8 cellular contexts compared by ENCODE assay signal in genomic region chr6:32432050-32432450, GRCh38. TPM values are rescaled to one million over a fixed set of nuclear protein-coding genes. Genes with fewer than 3 reads are reported as not detected.
A peak's percentile ranks its signal among the peaks of the same experiment; 100 is the strongest.
DNase-seq lines count a peak whose midpoint lies in the region; ATAC-seq and TF ChIP-seq lines count a peak whose summit lies in the region.

No MANE protein-coding gene starts in this region.

- no peaks in the 10 kb centered on the region for H3K27me3 Mint-ChIP-seq in endothelial cell (ENCODE audit: unreplicated experiment)

- H3K27ac Mint-ChIP-seq in endothelial cell (ENCODE audit: unreplicated experiment) = no peak overlapping the region

- peak; percentile 64 for TF ChIP-seq CTCF in endothelial cell (IDR thresholded peaks at IDR 0.05; ENCODE audit: unreplicated experiment)

- no peak for ATAC-seq in HG02798 (IDR thresholded peaks at IDR 0.05; ENCODE audit: poor library complexity, unreplicated experiment)

- no peaks in the 10 kb centered on the region for H3K9me3 Mint-ChIP-seq in endothelial cell (ENCODE audit: unreplicated experiment)

- DNase-seq in DMS153 treated with DMSO at 0.1 percent for 48 hours (lab: John Stamatoyannopoulos, UW; ENCODE audit: unreplicated experiment) = peak; percentile 6
- DNase-seq in DMS153 (lab: John Stamatoyannopoulos, UW) = no peak
- peak; percentile 27 for DNase-seq in NCI-H460 (ENCODE audit: extremely low read depth, low read depth)
- no peak for DNase-seq in endothelial cell (ENCODE audit: low spot score)
- peak; percentile 63 for DNase-seq in renal cortical epithelial cell (ENCODE audit: low read depth)
- no peak for DNase-seq in activated gamma-delta T cell treated with Interleukin-2 at 50 U/mL for 16 hours
- DNase-seq in stimulated activated CD4-positive, alpha-beta T cell treated with anti-CD3 and anti-CD28 coated beads, Interleukin-4, amount 100 ng/mL, for 4 hours = no peak

- no peaks in the 10 kb centered on the region for H3K36me3 Mint-ChIP-seq in endothelial cell (ENCODE audit: low read depth, unreplicated experiment)

- H3K4me3 Mint-ChIP-seq in endothelial cell (ENCODE audit: unreplicated experiment) = no peak overlapping the region

- H3K4me1 Mint-ChIP-seq in endothelial cell (ENCODE audit: unreplicated experiment) = no peaks in the 10 kb centered on the region

RNA-seq across cellular contexts. Expression of gene HLA-DRA, which starts 7.6 kb away (rescaled TPM):
- total RNA-seq in NCI-H460 (2014; rRNA removed; shearing (Covaris generic)) = 0.12 TPM in 1 of 2 replicates, not detected in the other
- polyA plus RNA-seq in NCI-H460 (2014; cell fraction: nucleus; rRNA removed) = not detected in 2 replicates
- total RNA-seq in endothelial cell (ENCODE audit: unreplicated experiment) (0.28 TPM), renal cortical epithelial cell (0.52 and 0.70 TPM in 2 replicates)

RNA-seq across cellular contexts. Expression of gene BTNL2, which starts 25.1 kb away (rescaled TPM):
- not detected in 2 replicates for total RNA-seq in NCI-H460 (2014; rRNA removed; shearing (Covaris generic))
- polyA plus RNA-seq in NCI-H460 (2014; cell fraction: nucleus; rRNA removed) = not detected in 2 replicates
- total RNA-seq in endothelial cell (ENCODE audit: unreplicated experiment) = not detected
- not detected in 2 replicates for total RNA-seq in renal cortical epithelial cell

Comparison
In these comparisons a context has a peak if more than half of its experiments do, and no peak if none do; other contexts are left out.
1. DNase-seq: peak in DMS153 treated with DMSO at 0.1 percent for 48 hours (single experiment), NCI-H460 (single experiment) and renal cortical epithelial cell (single experiment); none in DMS153 (single experiment), endothelial cell (single experiment), activated gamma-delta T cell treated with Interleukin-2 at 50 U/mL for 16 hours (single experiment) and stimulated activated CD4-positive, alpha-beta T cell treated with anti-CD3 and anti-CD28 coated beads, Interleukin-4, amount 100 ng/mL, for 4 hours (0 of 2).